23 cellular contexts compared by ENCODE assay signal in the genomic region with DNA sequence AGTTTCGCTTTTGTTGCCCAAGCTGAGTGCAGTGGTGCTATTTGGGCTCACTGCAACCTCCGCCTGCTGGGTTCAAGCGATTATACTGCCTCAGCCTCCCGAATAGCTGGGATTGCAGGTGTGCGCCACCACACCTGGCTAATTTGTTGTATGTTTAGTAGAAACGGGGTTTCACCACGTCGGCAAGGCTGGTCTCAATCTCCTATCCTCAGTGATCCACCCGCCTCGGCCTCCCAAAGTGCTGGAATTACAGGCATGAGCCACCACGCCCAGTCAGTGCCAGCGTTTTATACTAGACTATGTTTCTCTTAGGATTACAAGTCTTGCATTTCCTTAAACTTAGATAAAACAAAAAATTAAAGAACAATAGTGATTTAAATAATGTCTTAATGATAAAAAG. TPM values are rescaled to one million over a fixed set of nuclear protein-coding genes. Genes with fewer than 3 reads are reported as not detected.
DNase-seq lines count a peak whose midpoint lies in the region; ATAC-seq and TF ChIP-seq lines count a peak whose summit lies in the region.
"Had no signal": no experiment of that assay in that cellular context is flagged by ENCODE, and none has a peak within 500 bp of the region (broad histone marks: within the 10 kb centered on the region; RNA-seq: fewer than 3 reads in every experiment).

No MANE protein-coding gene starts in this region.

- H3K4me1 Mint-ChIP-seq in T-helper 17 cell: peaks cover 68% of the 10 kb centered on the region
- peaks cover 62 to 75% of the 10 kb centered on the region in 2 donors for H3K4me1 Mint-ChIP-seq in effector memory CD8-positive, alpha-beta T cell (ENCODE audit: low read depth in 2 of 2)

- H3K9me3 ChIP-seq in T-helper 17 cell (ENCODE audit: control insufficient read depth, low read length, poor library complexity, severe bottlenecking) (no peaks in the 10 kb centered on the region), muscle layer of duodenum (ENCODE audit: control insufficient read depth in 1 of 2, low read length in 2 of 2) (no peaks in the 10 kb centered on the region), stomach (no peaks in the 10 kb centered on the region)
- H3K9me3 ChIP-seq: BLaER1 treated with 17β-estradiol and CSF1 and Interleukin-3, amounts not matched to agents 10 nM and 100 nM; body of pancreas; HAP-1; lower lobe of right lung; upper lobe of right lung had no signal

- WGBS in stomach, 5 donors: 75 to 79% (median 78%) methylated on average over 12 of the region's 12 CpGs

- TF ChIP-seq CTCF in stomach (IDR thresholded peaks at IDR 0.05): no peak

- no peak overlapping the region for H3K4me3 Mint-ChIP-seq in T-helper 17 cell
- H3K4me3 Mint-ChIP-seq in effector memory CD8-positive, alpha-beta T cell: peak overlapping the region; percentile 39 to 75
- H3K4me3 Mint-ChIP-seq: activated CD4-positive, alpha-beta memory T cell treated with anti-CD3 and anti-CD28 coated beads, Interleukin-2, amount 10 ng/mL, durations not matched to agents 7 days and 5 days had no signal

- H3K27me3 ChIP-seq in muscle layer of duodenum (ENCODE audit: low read depth, low read length): no peaks in the 10 kb centered on the region
- no peaks in the 10 kb centered on the region for H3K27me3 ChIP-seq in stomach
- H3K27me3 ChIP-seq: body of pancreas, upper lobe of right lung had no signal

- H3K36me3 ChIP-seq in muscle layer of duodenum (ENCODE audit: control insufficient read depth in 1 of 2, insufficient read depth in 2 of 2, low read length in 2 of 2) (peaks cover 4 to 10% of the 10 kb centered on the region in 2 donors), stomach (peaks cover 0 to 28% (median 22%) of the 10 kb centered on the region in 4 donors)
- H3K36me3 ChIP-seq: HAP-1 had no signal

- no peak for TF ChIP-seq POLR2A in stomach (IDR thresholded peaks at IDR 0.05)

- H3K36me3 Mint-ChIP-seq in T-helper 17 cell (ENCODE audit: low read depth): peaks cover 6% of the 10 kb centered on the region
- H3K36me3 Mint-ChIP-seq in effector memory CD8-positive, alpha-beta T cell (ENCODE audit: insufficient read depth): peaks cover 71% of the 10 kb centered on the region

- H3K4me1 ChIP-seq in muscle layer of duodenum (ENCODE audit: control insufficient read depth in 1 of 2, insufficient read depth in 2 of 2, low read length in 2 of 2) (peaks cover 43 to 69% of the 10 kb centered on the region in 2 donors), stomach (peaks cover 64 to 100% (median 86%) of the 10 kb centered on the region in 4 donors)

- no peak for DNase-seq in T-helper 17 cell
- DNase-seq in effector memory CD8-positive, alpha-beta T cell: no peak
- DNase-seq in stomach: no peak
- DNase-seq in NCI-H82 treated with DMSO at 0.1 percent for 48 hours (lab: John Stamatoyannopoulos, UW; ENCODE audit: unreplicated experiment): no peak
- DNase-seq in amniotic stem cell (lab: John Stamatoyannopoulos, UW): no peak
- no peak for DNase-seq in NCI-H2081 (lab: John Stamatoyannopoulos, UW)
- DNase-seq: activated CD4-positive, alpha-beta memory T cell treated with anti-CD3 and anti-CD28 coated beads, Interleukin-2, amount 10 ng/mL, durations not matched to agents 7 days and 5 days; activated CD4-positive, alpha-beta T cell treated with anti-CD3 and anti-CD28 coated beads for 1 hour; body of pancreas; DND-41; foreskin fibroblast; lower lobe of right lung; NCI-H1105 treated with DMSO at 0.1 percent for 48 hours; NCI-H1930; NCI-H69; T-helper 1 cell; upper lobe of right lung had no signal

- H3K27me3 Mint-ChIP-seq in T-helper 17 cell: no peaks in the 10 kb centered on the region
- H3K27me3 Mint-ChIP-seq in effector memory CD8-positive, alpha-beta T cell: no peaks in the 10 kb centered on the region
- H3K27me3 Mint-ChIP-seq: activated CD4-positive, alpha-beta memory T cell treated with anti-CD3 and anti-CD28 coated beads, Interleukin-2, amount 10 ng/mL, durations not matched to agents 7 days and 5 days; progenitor cell of endocrine pancreas had no signal

- TF ChIP-seq EP300 in stomach (IDR thresholded peaks at IDR 0.05): no peak

- peak overlapping the region; percentile 32 for H3K27ac Mint-ChIP-seq in T-helper 17 cell
- H3K27ac Mint-ChIP-seq in effector memory CD8-positive, alpha-beta T cell: peak overlapping the region; percentile 49 to 88
- H3K27ac Mint-ChIP-seq: activated CD4-positive, alpha-beta memory T cell treated with anti-CD3 and anti-CD28 coated beads, Interleukin-2, amount 10 ng/mL, durations not matched to agents 7 days and 5 days had no signal

- no peak for ATAC-seq in T-helper 17 cell
- ATAC-seq in effector memory CD8-positive, alpha-beta T cell (replicated peaks): no peak
- ATAC-seq: body of pancreas, lower lobe of right lung, sciatic nerve, upper lobe of right lung had no signal

- H3K27ac ChIP-seq in muscle layer of duodenum (ENCODE audit: low read length) (peak overlapping the region; percentile 48), stomach (peak overlapping the region in 3 of 5 donors; percentile 72 to 100 (median 97))
- H3K27ac ChIP-seq: BLaER1 treated with 17β-estradiol and CSF1 and Interleukin-3, amounts not matched to agents 10 nM and 100 nM; epithelial cell of prostate; lower lobe of right lung; upper lobe of right lung had no signal

- no peaks in the 10 kb centered on the region for H3K9me3 Mint-ChIP-seq in effector memory CD8-positive, alpha-beta T cell
- H3K9me3 Mint-ChIP-seq: activated CD4-positive, alpha-beta memory T cell treated with anti-CD3 and anti-CD28 coated beads, Interleukin-2, amount 10 ng/mL, durations not matched to agents 7 days and 5 days had no signal

- intact Hi-C loops in stomach (cut with DNase I; ENCODE audit: low total_unique reads): loop anchor here (5.0 to 10.0 kb wide), 2 partner anchors 355 to 492 kb away; no protein-coding TSS in a partner anchor

- no peak overlapping the region for H3K4me3 ChIP-seq in muscle layer of duodenum (ENCODE audit: low read depth in 1 of 2, low read length in 2 of 2)
- no peak overlapping the region for H3K4me3 ChIP-seq in stomach
- H3K4me3 ChIP-seq: BLaER1 treated with 17β-estradiol and CSF1 and Interleukin-3, amounts not matched to agents 10 nM and 100 nM; body of pancreas; HAP-1; lower lobe of right lung; upper lobe of right lung had no signal

RNA-seq across cellular contexts. Expression of gene KLF3, which starts 13.0 kb away (rescaled TPM):
- total RNA-seq in T-helper 17 cell (10 to 100 TPM; 91.7 to 95.2 TPM), stomach (100 to 1,000 TPM in 2 of 5 donors, 10 to 100 TPM in 3; 46.4 to 113 (median 79.1) TPM)
- 10 to 100 TPM; 13.0 to 45.1 (median 13.5) TPM for polyA plus RNA-seq in stomach
